8 cellular contexts compared by ENCODE assay signal in genomic region chr1:166164995-166165660, GRCh38. TPM values are rescaled to one million over a fixed set of nuclear protein-coding genes. Genes with fewer than 3 reads are reported as not detected.
DNase-seq lines count a peak whose midpoint lies in the region; ATAC-seq and TF ChIP-seq lines count a peak whose summit lies in the region.

No MANE protein-coding gene starts in this region.

- peaks cover 70% of the 10 kb centered on the region for H3K27me3 Mint-ChIP-seq in activated naive CD4-positive, alpha-beta T cell treated with anti-CD3 and anti-CD28 coated beads, Interleukin-2, amount 10 ng/mL, durations not matched to agents 7 days and 5 days
- peaks cover 72% of the 10 kb centered on the region for H3K27me3 Mint-ChIP-seq in activated T-cell treated with anti-CD3 and anti-CD28 coated beads, Interleukin-2, amount 50 U/mL, for 24 hours
- peaks cover 13% of the 10 kb centered on the region for H3K27me3 Mint-ChIP-seq in glutamatergic neuron (ENCODE audit: unreplicated experiment)

- H3K27ac Mint-ChIP-seq in activated naive CD4-positive, alpha-beta T cell treated with anti-CD3 and anti-CD28 coated beads, Interleukin-2, amount 10 ng/mL, durations not matched to agents 7 days and 5 days: no peak overlapping the region
- no peak overlapping the region for H3K27ac Mint-ChIP-seq in activated T-cell treated with anti-CD3 and anti-CD28 coated beads, Interleukin-2, amount 50 U/mL, for 24 hours
- peak overlapping the region; percentile 94 for H3K27ac Mint-ChIP-seq in glutamatergic neuron (ENCODE audit: unreplicated experiment)

- TF ChIP-seq CTCF in glutamatergic neuron (IDR thresholded peaks at IDR 0.05; ENCODE audit: partially characterized antibody, unreplicated experiment): peak; percentile 67

- no peaks in the 10 kb centered on the region for H3K9me3 Mint-ChIP-seq in activated naive CD4-positive, alpha-beta T cell treated with anti-CD3 and anti-CD28 coated beads, Interleukin-2, amount 10 ng/mL, durations not matched to agents 7 days and 5 days
- no peaks in the 10 kb centered on the region for H3K9me3 Mint-ChIP-seq in activated T-cell treated with anti-CD3 and anti-CD28 coated beads, Interleukin-2, amount 50 U/mL, for 24 hours
- H3K9me3 Mint-ChIP-seq in glutamatergic neuron (ENCODE audit: unreplicated experiment): peaks cover 19% of the 10 kb centered on the region

- peaks cover 2% of the 10 kb centered on the region for H3K36me3 Mint-ChIP-seq in activated naive CD4-positive, alpha-beta T cell treated with anti-CD3 and anti-CD28 coated beads, Interleukin-2, amount 10 ng/mL, durations not matched to agents 7 days and 5 days
- no peaks in the 10 kb centered on the region for H3K36me3 Mint-ChIP-seq in activated T-cell treated with anti-CD3 and anti-CD28 coated beads, Interleukin-2, amount 50 U/mL, for 24 hours (ENCODE audit: low read depth)
- H3K36me3 Mint-ChIP-seq in glutamatergic neuron (ENCODE audit: unreplicated experiment): no peaks in the 10 kb centered on the region

- H3K4me1 Mint-ChIP-seq in activated naive CD4-positive, alpha-beta T cell treated with anti-CD3 and anti-CD28 coated beads, Interleukin-2, amount 10 ng/mL, durations not matched to agents 7 days and 5 days: peaks cover 17% of the 10 kb centered on the region
- H3K4me1 Mint-ChIP-seq in activated T-cell treated with anti-CD3 and anti-CD28 coated beads, Interleukin-2, amount 50 U/mL, for 24 hours (ENCODE audit: low read depth): peaks cover 34% of the 10 kb centered on the region
- H3K4me1 Mint-ChIP-seq in glutamatergic neuron (ENCODE audit: low read depth, unreplicated experiment): peaks cover 44% of the 10 kb centered on the region

- no peak for ATAC-seq in GM19467 (IDR thresholded peaks at IDR 0.05; ENCODE audit: unreplicated experiment)

- DNase-seq in activated naive CD4-positive, alpha-beta T cell treated with anti-CD3 and anti-CD28 coated beads, Interleukin-2, amount 10 ng/mL, durations not matched to agents 7 days and 5 days: peak; percentile 27
- DNase-seq in activated naive CD4-positive, alpha-beta T cell treated with anti-CD3 and anti-CD28 coated beads, Interleukin-2, amount 50 U/mL, for 16 hours: no peak
- DNase-seq in HT1080 (ENCODE audit: low read depth) (peak; percentile 50), glutamatergic neuron (peak; percentile 83), occipital lobe (lab: John Stamatoyannopoulos, UW) (peak; percentile 42), NCI-H1048 (lab: John Stamatoyannopoulos, UW) (no peak)
- peak; percentile 47 for DNase-seq in activated T-cell treated with anti-CD3 and anti-CD28 coated beads, Interleukin-2, amount 50 U/mL, for 24 hours

- H3K4me3 Mint-ChIP-seq in activated naive CD4-positive, alpha-beta T cell treated with anti-CD3 and anti-CD28 coated beads, Interleukin-2, amount 10 ng/mL, durations not matched to agents 7 days and 5 days: peak overlapping the region; percentile 70
- peak overlapping the region; percentile 74 for H3K4me3 Mint-ChIP-seq in activated T-cell treated with anti-CD3 and anti-CD28 coated beads, Interleukin-2, amount 50 U/mL, for 24 hours
- peak overlapping the region; percentile 97 for H3K4me3 Mint-ChIP-seq in glutamatergic neuron (ENCODE audit: unreplicated experiment)

- CTCF ChIA-PET in activated naive CD4-positive, alpha-beta T cell treated with anti-CD3 and anti-CD28 coated beads, Interleukin-2, amount 10 ng/mL, durations not matched to agents 7 days and 5 days (lab: Charles Lee): interaction anchor here (0.8 kb wide), 1 partner anchor 241 kb away, joined by 3 read pairs; no protein-coding TSS in a partner anchor

RNA-seq across cellular contexts. Expression of gene FAM78B, which starts 1.7 kb away (rescaled TPM):
- 3.6 and 3.8 TPM in 2 replicates for total RNA-seq in HT1080 (2014; rRNA removed; shearing (Covaris generic))
- polyA plus RNA-seq in HT1080 (2015; cell fraction: cytosol; rRNA removed): 3.6 and 4.0 TPM in 2 replicates
- 1.3 and 1.8 TPM in 2 replicates for polyA plus RNA-seq in HT1080 (2015; cell fraction: nucleus; rRNA removed)
- 66.0 TPM for total RNA-seq in glutamatergic neuron (ENCODE audit: unreplicated experiment)
- 5.1 TPM for total RNA-seq in occipital lobe

Comparison
In these comparisons a context has a peak if more than half of its experiments do, and no peak if none do; other contexts are left out.
1. DNase-seq: peak in activated naive CD4-positive, alpha-beta T cell treated with anti-CD3 and anti-CD28 coated beads, Interleukin-2, amount 10 ng/mL, durations not matched to agents 7 days and 5 days (single experiment), HT1080 (single experiment), activated T-cell treated with anti-CD3 and anti-CD28 coated beads, Interleukin-2, amount 50 U/mL, for 24 hours (single experiment), glutamatergic neuron (single experiment) and occipital lobe (single experiment); none in activated naive CD4-positive, alpha-beta T cell treated with anti-CD3 and anti-CD28 coated beads, Interleukin-2, amount 50 U/mL, for 16 hours (single experiment) and NCI-H1048 (single experiment).
2. RNA of gene FAM78B, which starts 1.7 kb away (total RNA-seq): 66.0 TPM in glutamatergic neuron (single experiment); 5.1 TPM in occipital lobe (single experiment) and 3.6 to 3.8 TPM in HT1080; every median in the first group is over 10 times any median in the second.
3. Peak in every context shown above with its lines, with median percentiles within 50 percentile points of each other: H3K4me3 Mint-ChIP-seq.